In the genomic region with DNA sequence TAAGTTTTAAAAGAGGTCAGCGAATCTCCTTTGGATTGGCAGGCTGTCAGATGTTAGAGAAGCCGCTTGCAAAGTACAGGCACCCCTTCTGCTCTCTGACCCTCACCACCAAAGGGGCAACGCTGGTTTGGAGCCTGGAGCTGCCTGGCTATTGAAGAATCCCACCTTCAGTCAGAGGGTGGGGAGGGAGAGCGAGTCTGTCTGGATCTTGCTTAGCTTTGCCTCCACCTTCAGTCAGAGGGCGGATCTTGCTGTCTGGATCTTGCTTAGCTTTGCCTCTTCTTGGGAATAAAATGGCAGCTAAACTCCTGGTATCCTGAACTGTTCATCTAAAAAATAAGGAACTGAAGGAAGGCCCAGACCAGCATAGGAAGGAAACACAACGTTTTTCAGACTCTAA, we compare ENCODE assay signal across 17 cellular contexts. TPM values are rescaled to one million over a fixed set of nuclear protein-coding genes. Genes with fewer than 3 reads are reported as not detected.
"Had no signal": no experiment of that assay in that cellular context is flagged by ENCODE, and none has a peak within 500 bp of the region (broad histone marks: within the 10 kb centered on the region; RNA-seq: fewer than 3 reads in every experiment).

No MANE protein-coding gene starts in this region.

- H3K4me1 Mint-ChIP-seq: activated B cell treated with CpG ODN at 0.5 μM for 24 hours; activated CD4-positive, alpha-beta T cell treated with anti-CD3 and anti-CD28 coated beads, Interleukin-2, amount 10 ng/mL, durations not matched to agents 24 days and 14 days; T-helper 17 cell had no signal

- ATAC-seq: activated CD8-positive, alpha-beta T cell treated with anti-CD3 and anti-CD28 coated beads, Interleukin-2, amount 10 ng/mL, durations not matched to agents 7 days and 5 days; activated naive CD4-positive, alpha-beta T cell treated with anti-CD3 and anti-CD28 coated beads, Interleukin-2, amount 50 U/mL, for 72 hours; pancreas; T-helper 17 cell; upper lobe of right lung had no signal

- H3K4me3 Mint-ChIP-seq: activated B cell treated with CpG ODN at 0.5 μM for 24 hours; activated CD4-positive, alpha-beta T cell treated with anti-CD3 and anti-CD28 coated beads, Interleukin-2, amount 10 ng/mL, durations not matched to agents 24 days and 14 days; activated CD8-positive, alpha-beta T cell treated with anti-CD3 and anti-CD28 coated beads, Interleukin-2, amount 10 ng/mL, durations not matched to agents 7 days and 5 days; activated T-cell treated with anti-CD3 and anti-CD28 coated beads, Interleukin-2, amount 50 U/mL, for 72 hours; T-helper 17 cell had no signal

- H3K27me3 ChIP-seq: esophagus squamous epithelium, pancreas, sigmoid colon, stomach, upper lobe of right lung had no signal

- H3K4me1 ChIP-seq: esophagus squamous epithelium, pancreas, sigmoid colon, spleen, upper lobe of right lung had no signal

- H3K36me3 ChIP-seq: esophagus squamous epithelium, pancreas, sigmoid colon, spleen, thoracic aorta, upper lobe of right lung had no signal

- H3K9me3 Mint-ChIP-seq: activated B cell treated with CpG ODN at 0.5 μM for 24 hours; activated CD4-positive, alpha-beta T cell treated with anti-CD3 and anti-CD28 coated beads, Interleukin-2, amount 10 ng/mL, durations not matched to agents 24 days and 14 days; activated naive CD4-positive, alpha-beta T cell treated with anti-CD3 and anti-CD28 coated beads, Interleukin-2, amount 50 U/mL, for 72 hours; activated T-cell treated with anti-CD3 and anti-CD28 coated beads, Interleukin-2, amount 50 U/mL, for 72 hours had no signal

- H3K4me3 ChIP-seq: esophagus squamous epithelium, lung, pancreas, sigmoid colon, spleen, stomach, thoracic aorta, upper lobe of right lung had no signal

- H3K27ac Mint-ChIP-seq: activated B cell treated with CpG ODN at 0.5 μM for 24 hours; activated CD4-positive, alpha-beta T cell treated with anti-CD3 and anti-CD28 coated beads, Interleukin-2, amount 10 ng/mL, durations not matched to agents 24 days and 14 days; activated CD8-positive, alpha-beta T cell treated with anti-CD3 and anti-CD28 coated beads, Interleukin-2, amount 10 ng/mL, durations not matched to agents 7 days and 5 days; activated naive CD4-positive, alpha-beta T cell treated with anti-CD3 and anti-CD28 coated beads, Interleukin-2, amount 50 U/mL, for 72 hours; activated T-cell treated with anti-CD3 and anti-CD28 coated beads, Interleukin-2, amount 50 U/mL, for 72 hours; T-helper 17 cell had no signal

- H3K9me3 ChIP-seq: esophagus squamous epithelium, pancreas, sigmoid colon, spleen, stomach, thoracic aorta, upper lobe of right lung had no signal

- H3K27ac ChIP-seq: esophagus squamous epithelium, pancreas, sigmoid colon, spleen, stomach, thoracic aorta, upper lobe of right lung had no signal

- DNase-seq: activated B cell treated with CpG ODN at 0.5 μM for 24 hours; activated CD4-positive, alpha-beta T cell treated with anti-CD3 and anti-CD28 coated beads, Interleukin-2, amount 10 ng/mL, durations not matched to agents 24 days and 14 days; activated CD8-positive, alpha-beta memory T cell treated with anti-CD3 and anti-CD28 coated beads, Interleukin-2, amount 50 U/mL, for 4 hours; activated CD8-positive, alpha-beta T cell treated with anti-CD3 and anti-CD28 coated beads, Interleukin-2, amount 10 ng/mL, durations not matched to agents 7 days and 5 days; activated gamma-delta T cell; activated T-cell treated with anti-CD3 and anti-CD28 coated beads, Interleukin-2, amount 50 U/mL, for 72 hours; esophagus squamous epithelium; left cardiac atrium; pancreas; sigmoid colon; spleen; stomach; T-helper 17 cell; upper lobe of right lung had no signal

- H3K36me3 Mint-ChIP-seq: activated naive CD4-positive, alpha-beta T cell treated with anti-CD3 and anti-CD28 coated beads, Interleukin-2, amount 50 U/mL, for 72 hours had no signal

RNA-seq across cellular contexts. Expression of a gene that starts 7.3 kb away (rescaled TPM):
- total RNA-seq: activated CD4-positive, alpha-beta T cell treated with anti-CD3 and anti-CD28 coated beads, Interleukin-2, amount 10 ng/mL, durations not matched to agents 24 days and 14 days; activated CD8-positive, alpha-beta T cell treated with anti-CD3 and anti-CD28 coated beads, Interleukin-2, amount 10 ng/mL, durations not matched to agents 7 days and 5 days had no signal
